Comparison of ENCODE assay signal across 8 cellular contexts in the genomic region with DNA sequence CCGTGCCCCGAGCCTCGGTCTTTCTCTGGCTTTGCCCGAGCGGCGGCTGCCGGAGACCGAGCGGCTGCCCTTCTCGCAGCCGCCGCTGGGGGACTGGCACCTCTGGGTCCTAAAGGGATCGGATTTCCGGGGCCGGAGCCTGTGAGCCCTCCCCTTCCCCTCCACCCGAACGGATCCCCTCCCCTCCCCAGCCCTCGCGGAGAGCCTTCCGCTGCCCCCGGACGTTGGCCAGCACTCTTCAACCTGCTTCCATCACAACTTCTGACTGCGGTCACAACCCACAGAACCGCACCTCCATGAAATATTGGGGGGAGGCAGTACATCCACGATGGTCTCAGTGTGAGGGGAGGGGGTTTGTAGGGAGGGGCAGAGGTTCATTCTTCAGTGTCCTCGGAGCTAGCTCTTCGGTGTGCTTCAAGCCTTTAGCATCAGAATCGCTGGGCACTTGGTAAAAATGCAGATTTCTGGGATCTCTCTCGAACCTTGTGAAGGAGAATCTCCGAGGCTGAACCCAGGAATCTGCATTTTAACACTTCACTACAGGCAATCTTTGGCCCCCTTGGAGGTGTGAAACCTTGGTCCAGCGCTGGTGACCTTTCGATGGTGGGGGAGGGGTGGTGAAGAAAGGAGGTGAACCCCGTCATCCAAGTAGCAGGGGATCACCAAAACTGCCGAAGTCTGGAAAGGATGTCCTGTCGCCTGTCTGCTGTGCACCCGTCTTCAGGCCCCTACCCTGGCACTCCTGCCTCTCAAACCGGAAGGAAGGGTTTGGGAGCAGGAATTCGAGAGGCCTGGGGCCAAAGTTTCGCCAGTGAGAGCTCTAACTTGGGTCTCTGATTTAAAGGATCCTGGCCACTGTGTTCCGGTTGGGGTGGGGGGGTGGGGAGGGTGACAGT. TPM values are rescaled to one million over a fixed set of nuclear protein-coding genes. Genes with fewer than 3 reads are reported as not detected.
A peak's percentile ranks its signal among the peaks of the same experiment; 100 is the strongest.
DNase-seq lines count a peak whose midpoint lies in the region; ATAC-seq and TF ChIP-seq lines count a peak whose summit lies in the region.

No MANE protein-coding gene starts in this region.

- POLR2A ChIA-PET in HCT116 (lab: Charles Lee), result interaction anchor here (0.6 to 2.5 kb wide), 17 partner anchors 9 to 153 kb away, joined by 3 to 22 read pairs (median 4); partner anchors contain the start of gene SGCA

- H2AFZ ChIP-seq in HCT116 (ENCODE audit: low read depth, low read length, poor library complexity, severe bottlenecking), result no peak overlapping the region

- H3K27ac ChIP-seq in HCT116 (ENCODE audit: low read depth, low read length) (peak overlapping the region; percentile 89), upper lobe of right lung (peak overlapping the region; percentile 82)

- H3K4me3 ChIP-seq in HCT116 (replicated peaks in 1 of 2; ENCODE audit: low read depth in 1 of 2, low read length in 2 of 2) (peak overlapping the region; percentile 76 to 97), upper lobe of right lung (peak overlapping the region; percentile 84)

- H3K4me1 Mint-ChIP-seq in progenitor cell of endocrine pancreas (ENCODE audit: low read depth), result peaks cover 17% of the 10 kb centered on the region

- no peak for TF ChIP-seq RAD21 in HCT116 (IDR thresholded peaks at IDR 0.05; ENCODE audit: low read depth)

- no peaks in the 10 kb centered on the region for H3K9me3 Mint-ChIP-seq in progenitor cell of endocrine pancreas (ENCODE audit: low read depth)

- no peaks in the 10 kb centered on the region for H3K27me3 ChIP-seq in HCT116 (ENCODE audit: insufficient read depth, low read length)
- H3K27me3 ChIP-seq in upper lobe of right lung, result no peaks in the 10 kb centered on the region

- H3K79me2 ChIP-seq in HCT116 (ENCODE audit: insufficient read depth, low read length), result peaks cover 45% of the 10 kb centered on the region

- peaks cover 19% of the 10 kb centered on the region for H3K4me1 ChIP-seq in ES-I3 (ENCODE audit: insufficient read depth, low read length)
- peaks cover 43 to 69% of the 10 kb centered on the region in 2 experiments for H3K4me1 ChIP-seq in HCT116 (ENCODE audit: control insufficient read depth in 1 of 2, insufficient read depth in 2 of 2, low read length in 2 of 2)
- H3K4me1 ChIP-seq in upper lobe of right lung, result peaks cover 47% of the 10 kb centered on the region

- ATAC-seq in HCT116 (peak; percentile 67), left ventricle myocardium superior (peak; percentile 75), upper lobe of right lung (peak; percentile 82)

- H3K4me2 ChIP-seq in HCT116 (ENCODE audit: low read length), result peak overlapping the region; percentile 92

- no peaks in the 10 kb centered on the region for H3K27me3 Mint-ChIP-seq in progenitor cell of endocrine pancreas

- TF ChIP-seq CTCF in HCT116 (IDR thresholded peaks at IDR 0.05 in 2 of 3, conservative IDR thresholded peaks at IDR 0.05 in 1 of 3; ENCODE audit: borderline replicate concordance in 1 of 3, insufficient read depth in 1 of 3, low read depth in 2 of 3, low read length in 2 of 3), result peak in 2 of 3 experiments; percentile 54 to 78; a peak in 4 of 6 replicates
- TF ChIP-seq CTCF in progenitor cell of endocrine pancreas (IDR thresholded peaks at IDR 0.05; ENCODE audit: unreplicated experiment), result peak; percentile 72
- TF ChIP-seq CTCF in upper lobe of right lung (IDR thresholded peaks at IDR 0.05), result peak; percentile 55

- no peaks in the 10 kb centered on the region for H3K9me2 ChIP-seq in HCT116 (ENCODE audit: insufficient read depth)

- H3K9ac ChIP-seq in ES-I3 (ENCODE audit: low read depth, low read length) (peak overlapping the region; percentile 54), HCT116 (ENCODE audit: low read length) (peak overlapping the region; percentile 74)

- TSS peak; percentile 86 for BruUV-seq in HCT116 (replicated peaks; lab: Mats Ljungman, UMichigan)

- peak overlapping the region; percentile 74 for H3K4me3 Mint-ChIP-seq in progenitor cell of endocrine pancreas (ENCODE audit: low read depth)

- H3K36me3 Mint-ChIP-seq in progenitor cell of endocrine pancreas (ENCODE audit: insufficient read depth), result no peaks in the 10 kb centered on the region

- RAD21 ChIA-PET in HCT116 (lab: Charles Lee; ENCODE audit: low non-redundant PET in 1 of 2, low total read pairs in 2 of 2, uncharacterized antibody in 2 of 2, unreplicated experiment in 2 of 2), result interaction anchor here (0.7 to 1.7 kb wide), 5 partner anchors 10 to 49 kb away, joined by 4 to 8 read pairs (median 5); no protein-coding TSS in a partner anchor

- no peaks in the 10 kb centered on the region for H4K20me1 ChIP-seq in HCT116 (ENCODE audit: insufficient read depth)

- no peaks in the 10 kb centered on the region for H3K9me3 ChIP-seq in ES-I3 (ENCODE audit: control insufficient read depth, insufficient read depth, low read length)
- no peaks in the 10 kb centered on the region for H3K9me3 ChIP-seq in HCT116 (ENCODE audit: control insufficient read depth in 1 of 2, insufficient read depth in 1 of 2, low read depth in 1 of 2, low read length in 2 of 2)
- no peaks in the 10 kb centered on the region for H3K9me3 ChIP-seq in upper lobe of right lung

- H3K27ac Mint-ChIP-seq in progenitor cell of endocrine pancreas, result peak overlapping the region; percentile 33

- CTCF ChIA-PET in HCT116 (lab: Charles Lee), result interaction anchor here (0.6 to 2.6 kb wide), 22 partner anchors 10 to 246 kb away, joined by 3 to 31 read pairs (median 5); partner anchors contain the start of genes LRRC59 and TMEM92

- intact Hi-C loops in HCT116 (cut with micrococcal nuclease), result no loop called here
- intact Hi-C loops in left ventricle myocardium superior (cut with micrococcal nuclease), result no loop called here
- intact Hi-C loops in upper lobe of right lung (cut with DNase I), result no loop called here

- no peaks in the 10 kb centered on the region for H3K36me3 ChIP-seq in ES-I3 (ENCODE audit: insufficient read depth, low read length)
- peaks cover 6 to 16% of the 10 kb centered on the region in 2 experiments; a peak in 3 of 4 replicates for H3K36me3 ChIP-seq in HCT116 (ENCODE audit: control insufficient read depth in 1 of 2, insufficient read depth in 2 of 2, low read length in 2 of 2)
- no peaks in the 10 kb centered on the region for H3K36me3 ChIP-seq in upper lobe of right lung

- peak; percentile 20 for TF ChIP-seq POLR2A in HCT116 (IDR thresholded peaks at IDR 0.05; ENCODE audit: borderline replicate concordance, extremely low read depth, insufficient read depth, insufficient read length)

- DNase-seq in HCT116 (ENCODE audit: low read depth, low spot score) (peak; percentile 85), NCI-H1105 treated with DMSO at 0.1 percent for 48 hours (lab: John Stamatoyannopoulos, UW) (peak; percentile 72), T-helper 1 cell (peak; percentile 78 to 93 (median 82)), amniotic stem cell (lab: John Stamatoyannopoulos, UW) (peak; percentile 82), left ventricle myocardium superior (peak; percentile 93), progenitor cell of endocrine pancreas (ENCODE audit: low spot score, unreplicated experiment) (peak; percentile 81), upper lobe of right lung (peak; percentile 95)

TF ChIP-seq in HCT116, 20 proteins besides CTCF, POLR2A, EP300 and RAD21 (continues in another document):
- TF ChIP-seq, protein P1, sequence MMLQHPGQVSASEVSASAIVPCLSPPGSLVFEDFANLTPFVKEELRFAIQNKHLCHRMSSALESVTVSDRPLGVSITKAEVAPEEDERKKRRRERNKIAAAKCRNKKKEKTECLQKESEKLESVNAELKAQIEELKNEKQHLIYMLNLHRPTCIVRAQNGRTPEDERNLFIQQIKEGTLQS (IDR thresholded peaks at IDR 0.05), result no peak
- TF ChIP-seq SIN3A (IDR thresholded peaks at IDR 0.05; ENCODE audit: low read depth), result peak; percentile 86; the same call in 1 of the 2 replicates
- TF ChIP-seq FOSL1 (IDR thresholded peaks at IDR 0.05; ENCODE audit: low read depth), result no peak; the same call in 1 of the 2 replicates
- TF ChIP-seq, protein P2, sequence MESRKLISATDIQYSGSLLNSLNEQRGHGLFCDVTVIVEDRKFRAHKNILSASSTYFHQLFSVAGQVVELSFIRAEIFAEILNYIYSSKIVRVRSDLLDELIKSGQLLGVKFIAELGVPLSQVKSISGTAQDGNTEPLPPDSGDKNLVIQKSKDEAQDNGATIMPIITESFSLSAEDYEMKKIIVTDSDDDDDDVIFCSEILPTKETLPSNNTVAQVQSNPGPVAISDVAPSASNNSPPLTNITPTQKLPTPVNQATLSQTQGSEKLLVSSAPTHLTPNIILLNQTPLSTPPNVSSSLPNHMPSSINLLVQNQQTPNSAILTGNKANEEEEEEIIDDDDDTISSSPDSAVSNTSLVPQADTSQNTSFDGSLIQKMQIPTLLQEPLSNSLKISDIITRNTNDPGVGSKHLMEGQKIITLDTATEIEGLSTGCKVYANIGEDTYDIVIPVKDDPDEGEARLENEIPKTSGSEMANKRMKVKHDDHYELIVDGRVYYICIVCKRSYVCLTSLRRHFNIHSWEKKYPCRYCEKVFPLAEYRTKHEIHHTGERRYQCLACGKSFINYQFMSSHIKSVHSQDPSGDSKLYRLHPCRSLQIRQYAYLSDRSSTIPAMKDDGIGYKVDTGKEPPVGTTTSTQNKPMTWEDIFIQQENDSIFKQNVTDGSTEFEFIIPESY (IDR thresholded peaks at IDR 0.05; ENCODE audit: extremely low read depth, insufficient replicate concordance, low read length), result peak; percentile 39
- peak; percentile 85 for TF ChIP-seq POLR2AphosphoS5 (IDR thresholded peaks at IDR 0.05; ENCODE audit: low read depth, low read length)
- TF ChIP-seq YY1 (IDR thresholded peaks at IDR 0.05; ENCODE audit: extremely low read depth, insufficient replicate concordance, low read depth, low read length), result peak; percentile 79

RNA-seq across cellular contexts. Expression of gene PPP1R9B, which starts 0.8 kb away (rescaled TPM):
- 112 TPM for total RNA-seq in HCT116 (2021; ENCODE audit: unreplicated experiment)
- 65.7 and 68.5 TPM in 2 replicates for polyA plus RNA-seq in HCT116 (2012)
- total RNA-seq in left ventricle myocardium superior, result 37.6 TPM
- 34.3 and 35.7 TPM in 2 replicates for total RNA-seq in progenitor cell of endocrine pancreas
- 103 TPM for total RNA-seq in upper lobe of right lung

RNA-seq across cellular contexts. Expression of gene SGCA, which starts 14.5 kb away (rescaled TPM):
- total RNA-seq in HCT116 (2021; ENCODE audit: unreplicated experiment), result 0.37 TPM
- polyA plus RNA-seq in HCT116 (2012), result 0.21 and 0.56 TPM in 2 replicates
- 155 TPM for total RNA-seq in left ventricle myocardium superior
- total RNA-seq in progenitor cell of endocrine pancreas, result not detected in 2 replicates
- total RNA-seq in upper lobe of right lung, result 27.8 TPM

RNA-seq across cellular contexts. Expression of gene SAMD14, which starts 21.3 kb away (rescaled TPM):
- total RNA-seq in HCT116 (2021; ENCODE audit: unreplicated experiment) (1.5 TPM), left ventricle myocardium superior (1.2 TPM), progenitor cell of endocrine pancreas (6.0 and 7.7 TPM in 2 replicates), upper lobe of right lung (21.5 TPM)
- 0.74 and 0.79 TPM in 2 replicates for polyA plus RNA-seq in HCT116 (2012)

RNA-seq across cellular contexts. Expression of gene COL1A1, which starts 50.1 kb away (rescaled TPM):
- total RNA-seq in HCT116 (2021; ENCODE audit: unreplicated experiment), result 33.6 TPM
- polyA plus RNA-seq in HCT116 (2012), result 22.1 and 42.6 TPM in 2 replicates
- total RNA-seq in left ventricle myocardium superior, result 26.8 TPM
- 26.7 and 38.4 TPM in 2 replicates for total RNA-seq in progenitor cell of endocrine pancreas
- 154 TPM for total RNA-seq in upper lobe of right lung

RNA-seq across cellular contexts. Expression of gene PDK2, which starts 56.1 kb away (rescaled TPM):
- total RNA-seq in HCT116 (2021; ENCODE audit: unreplicated experiment), result 39.1 TPM
- polyA plus RNA-seq in HCT116 (2012), result 62.1 and 68.9 TPM in 2 replicates
- total RNA-seq in left ventricle myocardium superior, result 277 TPM
- 35.7 and 37.1 TPM in 2 replicates for total RNA-seq in progenitor cell of endocrine pancreas
- 30.2 TPM for total RNA-seq in upper lobe of right lung

Comparison
In these comparisons a context has a peak if more than half of its experiments do, and no peak if none do; other contexts are left out.
1. Peak in every context shown above with its lines: DNase-seq, ATAC-seq, H3K4me3 ChIP-seq and H3K27ac ChIP-seq.
2. RNA of gene SGCA, which starts 14.5 kb away (total RNA-seq): 155 TPM in left ventricle myocardium superior (single experiment) and 27.8 TPM in upper lobe of right lung (single experiment); 0.37 TPM in HCT116 (single experiment) and not detected in progenitor cell of endocrine pancreas; every median in the first group is over 10 times any median in the second.